Comparison of ENCODE assay signal across 26 cellular contexts in the genomic region with DNA sequence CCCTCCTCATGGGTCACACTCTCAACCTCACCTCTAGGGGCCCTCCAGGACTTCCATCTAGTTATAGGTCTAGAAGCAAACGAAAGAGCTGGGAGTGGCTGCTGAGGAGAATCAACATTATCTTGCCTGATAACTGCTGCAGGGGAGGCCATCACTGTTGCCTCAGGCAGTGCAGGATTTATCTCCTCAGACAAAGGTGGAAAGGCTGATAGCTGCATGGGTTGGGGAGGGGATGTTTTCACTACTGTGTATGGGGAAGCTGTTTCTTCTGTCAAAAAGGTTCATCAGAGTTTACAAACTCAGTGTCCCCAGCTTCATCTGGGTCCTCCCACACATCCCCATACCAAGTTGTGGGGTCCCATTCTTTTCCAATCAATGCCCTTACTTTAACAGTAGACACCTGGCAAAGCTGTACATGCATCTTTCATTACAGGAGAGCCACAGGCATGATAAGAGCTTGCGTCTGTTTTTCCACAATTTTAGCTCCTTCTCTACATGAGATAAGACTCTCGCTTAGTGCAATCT. TPM values are rescaled to one million over a fixed set of nuclear protein-coding genes. Genes with fewer than 3 reads are reported as not detected.
DNase-seq lines count a peak whose midpoint lies in the region; ATAC-seq, FAIRE-seq and TF ChIP-seq lines count a peak whose summit lies in the region.
"Had no signal": no experiment of that assay in that cellular context is flagged by ENCODE, and none has a peak within 500 bp of the region (broad histone marks: within the 10 kb centered on the region; RNA-seq: fewer than 3 reads in every experiment).

No MANE protein-coding gene starts in this region.

- TF ChIP-seq EP300 in K562 (IDR thresholded peaks at IDR 0.05; ENCODE audit: low read length) = peak; percentile 92

- H3K4me3 Mint-ChIP-seq in CD4-positive, alpha-beta memory T cell = no peak overlapping the region
- H3K4me3 Mint-ChIP-seq in Caco-2 (ENCODE audit: unreplicated experiment) = no peak overlapping the region
- H3K4me3 Mint-ChIP-seq: CD8-positive, alpha-beta memory T cell; GM23338 had no signal

- H3K4me1 ChIP-seq in ACC112 (ENCODE audit: control insufficient read depth, insufficient read depth, low read length, unreplicated experiment) = peaks cover 26% of the 10 kb centered on the region
- H3K4me1 ChIP-seq in CD4-positive, alpha-beta memory T cell (ENCODE audit: insufficient read depth, low read length) = peaks cover 46% of the 10 kb centered on the region
- peaks cover 15% of the 10 kb centered on the region for H3K4me1 ChIP-seq in RWPE2 (ENCODE audit: insufficient read depth, poor library complexity, severe bottlenecking)
- peaks cover 0 to 16% of the 10 kb centered on the region in 2 experiments for H3K4me1 ChIP-seq in K562 (replicated peaks in 1 of 2; ENCODE audit: control insufficient read depth in 2 of 2, insufficient read depth in 2 of 2, low read length in 2 of 2)
- H3K4me1 ChIP-seq in Caco-2 = no peaks in the 10 kb centered on the region
- H3K4me1 ChIP-seq: A549, HAP-1, SJCRH30 had no signal

- H3K27me3 ChIP-seq in ACC112 (ENCODE audit: insufficient read depth, low read length) = no peaks in the 10 kb centered on the region
- H3K27me3 ChIP-seq in CD4-positive, alpha-beta memory T cell (ENCODE audit: insufficient read depth, low read length) = no peaks in the 10 kb centered on the region
- no peaks in the 10 kb centered on the region for H3K27me3 ChIP-seq in RWPE2 (ENCODE audit: insufficient read depth, poor library complexity, severe bottlenecking)
- no peaks in the 10 kb centered on the region for H3K27me3 ChIP-seq in K562 (ENCODE audit: control insufficient read depth in 2 of 2, insufficient read depth in 2 of 2, low read length in 2 of 2)
- H3K27me3 ChIP-seq in Caco-2 (replicated peaks; ENCODE audit: control insufficient read depth, insufficient read depth, low read length) = no peaks in the 10 kb centered on the region
- H3K27me3 ChIP-seq: BLaER1, Peyer's patch, SJCRH30 had no signal

- in situ Hi-C loops in K562 (cut with MboI) = no loop called here

- H3K9me1 ChIP-seq in K562 (ENCODE audit: control insufficient read depth, insufficient read depth, low read length) = no peaks in the 10 kb centered on the region

- TF ChIP-seq POLR2A in K562 (conservative IDR thresholded peaks at IDR 0.05) = no peak
- no peak for TF ChIP-seq POLR2A in GM18505 (IDR thresholded peaks at IDR 0.05; ENCODE audit: borderline replicate concordance, extremely low read depth, insufficient read depth, insufficient read length)

- no peak for ATAC-seq in RWPE2 (ENCODE audit: low read depth)
- peak; percentile 99 for ATAC-seq in K562
- ATAC-seq in GM19455 (IDR thresholded peaks at IDR 0.05; ENCODE audit: unreplicated experiment) = no peak
- no peak for ATAC-seq in GM18505 (IDR thresholded peaks at IDR 0.05; ENCODE audit: unreplicated experiment)
- ATAC-seq in GM21447 (IDR thresholded peaks at IDR 0.05; ENCODE audit: unreplicated experiment) = no peak
- ATAC-seq: A549, GM23338 had no signal

- BruUV-seq in K562 (replicated peaks; lab: Mats Ljungman, UMichigan) (no TSS peak), Caco-2 (replicated peaks; lab: Mats Ljungman, UMichigan) (no TSS peak)

- WGBS in K562 (ENCODE audit: insufficient coverage, low coverage, missing lambda C conversion rate) = 0% methylated on average over 3 of the region's 3 CpGs

- peaks cover 35 to 63% (median 51%) of the 10 kb centered on the region in 4 donors for H3K4me1 Mint-ChIP-seq in CD4-positive, alpha-beta memory T cell
- H3K4me1 Mint-ChIP-seq in Caco-2 (ENCODE audit: low read depth, unreplicated experiment) = no peaks in the 10 kb centered on the region

- peak overlapping the region; percentile 90 for H3K27ac ChIP-seq in ACC112 (ENCODE audit: low read depth, low read length)
- H3K27ac ChIP-seq in CD4-positive, alpha-beta memory T cell (ENCODE audit: low read depth, low read length) = no peak overlapping the region
- H3K27ac ChIP-seq in RWPE2 (ENCODE audit: poor library complexity, severe bottlenecking) = peak overlapping the region; percentile 54
- peak overlapping the region; percentile 43; the same call in 2 of the 3 replicates for H3K27ac ChIP-seq in K562 (ENCODE audit: extremely low read depth, low read depth, low read length)
- H3K27ac ChIP-seq: A549, BLaER1, HL-60, Peyer's patch, SJCRH30 had no signal

- no peaks in the 10 kb centered on the region for H4K20me1 ChIP-seq in K562 (replicated peaks; ENCODE audit: control insufficient read depth, insufficient read depth, low read length)
- H4K20me1 ChIP-seq: BLaER1 had no signal

- H3K36me3 ChIP-seq in ACC112 (ENCODE audit: insufficient read depth, low read length) (no peaks in the 10 kb centered on the region), RWPE2 (ENCODE audit: low read depth) (no peaks in the 10 kb centered on the region), K562 (ENCODE audit: control insufficient read depth, insufficient read depth, low read length) (no peaks in the 10 kb centered on the region), Caco-2 (ENCODE audit: control insufficient read depth, insufficient read depth, low read length) (no peaks in the 10 kb centered on the region)
- H3K36me3 ChIP-seq in CD4-positive, alpha-beta memory T cell (ENCODE audit: insufficient read depth, low read length) = no peaks in the 10 kb centered on the region
- H3K36me3 ChIP-seq: BLaER1, HAP-1, Peyer's patch, SJCRH30 had no signal

- POLR2A ChIA-PET in CD4-positive, alpha-beta memory T cell (lab: Charles Lee; ENCODE audit: partially characterized antibody) = interaction anchor here (1.0 to 12.1 kb wide), 8 partner anchors 9 to 139 kb away, joined by 3 to 185 read pairs (median 9); a partner anchor contains a TSS
- POLR2A ChIA-PET in K562 (lab: Yijun Ruan, JAX) (interaction anchor here (0.6 to 2.5 kb wide), 6 partner anchors 10 to 106 kb away, joined by 3 to 7 read pairs (median 4); a partner anchor contains a TSS), Caco-2 (lab: Charles Lee) (no interaction called here)

- H2AFZ ChIP-seq in ACC112 (ENCODE audit: low read length, unreplicated experiment) = no peak overlapping the region
- H2AFZ ChIP-seq in K562 (ENCODE audit: low read depth, low read length) = 0 out of 2 replicates have a peak overlapping the region, but pooled peaks have one; percentile 10
- H2AFZ ChIP-seq: GM23338 had no signal

- H3K9me3 ChIP-seq in CD4-positive, alpha-beta memory T cell (ENCODE audit: control insufficient read depth in 1 of 2, low read length in 2 of 2) = no peaks in the 10 kb centered on the region
- H3K9me3 ChIP-seq in RWPE2 (ENCODE audit: severe bottlenecking) (no peaks in the 10 kb centered on the region), K562 (replicated peaks; ENCODE audit: control insufficient read depth, insufficient read depth, low read depth, low read length) (peaks cover 6% of the 10 kb centered on the region; the same call in 1 of the 2 replicates), Caco-2 (no peaks in the 10 kb centered on the region)
- H3K9me3 ChIP-seq: HAP-1, Peyer's patch had no signal

- H3K9ac ChIP-seq in K562 (ENCODE audit: insufficient read depth in 1 of 2, low read depth in 2 of 2, low read length in 2 of 2) = no peak overlapping the region
- H3K9ac ChIP-seq: BLaER1 had no signal

- H3K4me2 ChIP-seq in K562 (ENCODE audit: insufficient read depth, low read length) = no peak overlapping the region
- H3K4me2 ChIP-seq: A549, BLaER1, GM23338 had no signal

- TF ChIP-seq CTCF in RWPE2 (IDR thresholded peaks at IDR 0.05; ENCODE audit: poor library complexity, severe bottlenecking) (no peak), K562 (IDR thresholded peaks at IDR 0.05 in 2 of 3, conservative IDR thresholded peaks at IDR 0.05 in 1 of 3; ENCODE audit: insufficient read depth in 2 of 3, low read depth in 1 of 3, low read length in 3 of 3) (peak; percentile 41 to 51 (median 48); a peak in 5 of 6 replicates), Caco-2 (IDR thresholded peaks at IDR 0.05; ENCODE audit: insufficient read depth in 1 of 2, low read depth in 1 of 2, low read length in 1 of 2, severe bottlenecking in 1 of 2, unreplicated experiment in 1 of 2) (no peak)

- peak overlapping the region in 5 of 7 donors; percentile 6 to 51 (median 25) for H3K27ac Mint-ChIP-seq in CD4-positive, alpha-beta memory T cell
- H3K27ac Mint-ChIP-seq in Caco-2 (ENCODE audit: unreplicated experiment) = no peak overlapping the region
- H3K27ac Mint-ChIP-seq: GM23338 had no signal

- H3K27me3 Mint-ChIP-seq in CD4-positive, alpha-beta memory T cell = no peaks in the 10 kb centered on the region
- H3K27me3 Mint-ChIP-seq in Caco-2 (ENCODE audit: insufficient read depth, unreplicated experiment) = peaks cover 6% of the 10 kb centered on the region

- intact Hi-C loops in CD4-positive, alpha-beta memory T cell (cut with micrococcal nuclease) = loop anchor here (5.0 kb wide), 3 partner anchors 122 to 313 kb away; no protein-coding TSS in a partner anchor
- intact Hi-C loops in K562 (cut with micrococcal nuclease) = loop anchor here (1.0 to 5.0 kb wide), 4 partner anchors 32 to 52 kb away; no protein-coding TSS in a partner anchor
- intact Hi-C loops in Caco-2 (cut with micrococcal nuclease; ENCODE audit: unreplicated experiment) = no loop called here

- H3K36me3 Mint-ChIP-seq in CD4-positive, alpha-beta memory T cell = peaks cover 8 to 14% of the 10 kb centered on the region in 2 donors
- H3K36me3 Mint-ChIP-seq in Caco-2 (ENCODE audit: insufficient read depth, unreplicated experiment) = no peaks in the 10 kb centered on the region

- H3K79me2 ChIP-seq in ACC112 (ENCODE audit: control insufficient read depth, insufficient read depth, low read length, unreplicated experiment) (peaks cover 3% of the 10 kb centered on the region), K562 (ENCODE audit: control insufficient read depth, insufficient read depth, low read length) (no peaks in the 10 kb centered on the region)

- CTCF ChIA-PET in CD4-positive, alpha-beta memory T cell (lab: Charles Lee; ENCODE audit: partially characterized antibody) = interaction anchor here (0.6 to 14.8 kb wide), 4 partner anchors 8 to 51 kb away, joined by 3 to 291 read pairs (median 112); a partner anchor contains a TSS
- CTCF ChIA-PET in K562 (lab: Yijun Ruan, JAX; ENCODE audit: low intra/inter-chr PET ratio) = no interaction called here
- CTCF ChIA-PET in Caco-2 (lab: Charles Lee) = interaction anchor here (0.6 kb wide), 1 partner anchor 226 kb away, joined by 3 read pairs; no protein-coding TSS in a partner anchor

- H3K4me3 ChIP-seq in ACC112 (ENCODE audit: low read depth, low read length) (no peak overlapping the region), RWPE2 (ENCODE audit: severe bottlenecking) (no peak overlapping the region), K562 (no peak overlapping the region), Caco-2 (ENCODE audit: low read depth, low read length) (no peak overlapping the region)
- no peak overlapping the region for H3K4me3 ChIP-seq in CD4-positive, alpha-beta memory T cell (ENCODE audit: low read length in 2 of 2)
- H3K4me3 ChIP-seq: A549, BLaER1, GM23338, HAP-1, Peyer's patch, SJCRH30 had no signal

- peaks cover 0 to 23% (median 15%) of the 10 kb centered on the region in 8 donors for H3K9me3 Mint-ChIP-seq in CD4-positive, alpha-beta memory T cell
- no peaks in the 10 kb centered on the region for H3K9me3 Mint-ChIP-seq in Caco-2 (ENCODE audit: unreplicated experiment)

- peak; percentile 95 for FAIRE-seq in K562 (lab: Jason Lieb, UNC)
- FAIRE-seq: A549, D721Med had no signal

- no peak for DNase-seq in CD4-positive, alpha-beta memory T cell
- no peak for DNase-seq in RWPE2 (ENCODE audit: low spot score)
- peak; percentile 27 to 90 (median 59) for DNase-seq in K562 (ENCODE audit: extremely low read depth in 1 of 4, low spot score in 3 of 4)
- DNase-seq in Caco-2 = no peak
- DNase-seq: CD8-positive, alpha-beta memory T cell; DMS53; KG1; MV-4-11; NCI-H1105 treated with DMSO at 0.1 percent for 48 hours; NCI-H2029 treated with DMSO at 0.1 percent for 48 hours; NCI-H2171; NCI-H345; NCI-H524; NCI-H82; Peyer's patch; SJCRH30 had no signal

- TF ChIP-seq RAD21 in K562 (CRISPR knock-in tag; conservative IDR thresholded peaks at IDR 0.05 in 1 of 2, IDR thresholded peaks at IDR 0.05 in 1 of 2) = peak; percentile 40 to 47

RNA-seq across cellular contexts. Expression of a gene that starts 17.6 kb away (rescaled TPM):
- 10 to 100 TPM; 19.8 to 23.0 TPM for total RNA-seq in CD4-positive, alpha-beta memory T cell
- 1 to 10 TPM; 2.1 to 3.4 TPM for polyA plus RNA-seq in CD4-positive, alpha-beta memory T cell
- total RNA-seq in K562 (2011; cell fraction: chromatin; rRNA removed; ENCODE audit: low replicate concordance) = not detected in 2 replicates
- not detected in 2 replicates for total RNA-seq in K562 (2011; cell fraction: nucleolus; rRNA removed)
- total RNA-seq in K562 (2011; cell fraction: nucleoplasm; rRNA removed) = not detected in 2 replicates
- not detected in 2 replicates for total RNA-seq in K562 (2014; rRNA removed)
- not detected in 2 replicates for total RNA-seq in K562 (2014; rRNA removed; fragmentation: Illumina TruSeq; extraction: Trizol)
- total RNA-seq in K562 (2015; rRNA removed; fragmentation: Illumina TruSeq; extraction: Trizol) = not detected in 2 replicates
- total RNA-seq in K562 (2021) = 0.07 and 0.40 TPM in 2 replicates
- polyA plus RNA-seq in K562 (2011; rRNA removed) = not detected in 2 replicates
- polyA plus RNA-seq in K562 (2011; cell fraction: cytosol; rRNA removed) = not detected in 2 replicates
- polyA plus RNA-seq in K562 (2011; cell fraction: nucleus; rRNA removed) = not detected in 2 replicates
- not detected in 2 replicates for polyA plus RNA-seq in K562 (2012)
- not detected in 2 replicates for polyA plus RNA-seq in K562 (2014; fragmentation: Illumina TruSeq; extraction: Trizol)
- not detected for polyA plus RNA-seq in K562 (2014; fragmentation: Nextera tagmentation; extraction: Ambion mirVana)
- not detected in 2 replicates for polyA plus RNA-seq in K562 (2014; rRNA removed)
- polyA minus RNA-seq in K562 (2011; rRNA and poly(A)+ RNA removed) = not detected in 2 replicates
- polyA minus RNA-seq in K562 (2011; cell fraction: cytosol; rRNA and poly(A)+ RNA removed) = not detected in 2 replicates
- not detected in 2 replicates for polyA minus RNA-seq in K562 (2011; cell fraction: nucleus; rRNA and poly(A)+ RNA removed)
- not detected in 2 replicates for total RNA-seq in Caco-2 (2022)
- total RNA-seq: GM23338 had no signal

Comparison
In these comparisons a context has a peak if more than half of its experiments do, and no peak if none do; other contexts are left out.
1. DNase-seq: peak in K562 (4 of 4); none in CD4-positive, alpha-beta memory T cell (0 of 5), RWPE2 (single experiment) and Caco-2 (0 of 2).
2. CTCF ChIP-seq: peak in K562 (3 of 3); none in RWPE2 (single experiment) and Caco-2 (0 of 2).
3. RNA of a gene that starts 17.6 kb away (total RNA-seq): 19.8 to 23.0 TPM in CD4-positive, alpha-beta memory T cell; 0.07 to 0.40 TPM in K562 and not detected in Caco-2; every median in the first group is over 10 times any median in the second.